In the genomic region with DNA sequence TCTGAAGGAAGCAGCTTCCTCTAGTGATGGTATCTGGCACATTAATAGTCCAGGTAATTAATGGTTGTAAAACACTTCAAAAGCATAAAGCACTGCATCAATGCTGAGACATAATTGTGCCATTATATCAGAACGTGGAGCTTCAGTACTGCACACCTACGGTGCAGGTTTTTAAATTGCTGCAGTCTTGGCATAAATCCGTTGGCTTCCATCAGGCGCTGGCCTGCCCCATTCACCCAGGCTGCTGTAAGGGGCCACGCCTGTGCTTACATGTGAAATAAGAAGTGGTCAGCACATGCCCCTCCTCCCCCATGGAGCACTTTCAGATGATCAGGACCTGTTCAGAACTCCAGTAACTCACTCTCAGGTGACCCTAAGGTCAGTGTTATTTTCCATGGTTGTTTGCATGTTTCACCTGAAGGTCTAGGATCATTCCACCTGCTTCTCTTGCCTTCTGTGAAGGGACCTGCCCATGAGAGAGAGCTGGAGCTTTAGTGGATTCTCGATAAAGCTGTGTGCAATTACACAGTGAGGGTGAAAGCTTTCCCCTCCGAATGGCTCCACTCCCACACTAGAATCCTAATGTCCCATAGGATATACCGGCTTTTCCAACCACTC, we compare ENCODE assay signal across 22 cellular contexts.
"Had no signal": no experiment of that assay in that cellular context is flagged by ENCODE, and none has a peak within 500 bp of the region (broad histone marks: within the 10 kb centered on the region; RNA-seq: fewer than 3 reads in every experiment).

No MANE protein-coding gene starts in this region.

- H3K27ac ChIP-seq: cardiac muscle cell, hepatocyte, left ventricle myocardium inferior, prostate gland, suprapubic skin, uterus had no signal

- H3K36me3 ChIP-seq: cardiac muscle cell, left ventricle myocardium inferior, prostate gland, suprapubic skin, uterus had no signal

- H3K27me3 ChIP-seq: cardiac muscle cell, suprapubic skin, uterus had no signal

- H3K9me3 ChIP-seq: prostate gland, suprapubic skin, uterus had no signal

- DNase-seq: activated CD4-positive, alpha-beta T cell treated with anti-CD3 and anti-CD28 coated beads, Interleukin-2, amount 50 U/mL, for 1 hour; activated CD4-positive, CD25-positive, alpha-beta regulatory T cell treated with anti-CD3 and anti-CD28 coated beads, Interleukin-2, amount 50 U/mL, for 72 hours; activated CD8-positive, alpha-beta T cell treated with anti-CD3 and anti-CD28 coated beads, Interleukin-2, amount 10 ng/mL, durations not matched to agents 7 days and 5 days; activated gamma-delta T cell; activated naive CD4-positive, alpha-beta T cell treated with anti-CD3 and anti-CD28 coated beads, Interleukin-2, amount 50 U/mL, for 16 hours; activated naive CD8-positive, alpha-beta T cell treated with anti-CD3 and anti-CD28 coated beads, Interleukin-2, amount 50 U/mL, for 24 hours; dermis blood vessel endothelial cell; effector CD8-positive, alpha-beta T cell; foreskin melanocyte; glutamatergic neuron; immature natural killer cell; kidney glomerular epithelial cell; left ventricle myocardium inferior; naive thymus-derived CD8-positive, alpha-beta T cell; stimulated activated CD4-positive, alpha-beta T cell treated with anti-CD3 and anti-CD28 coated beads, Interleukin-1b, Interleukin-23, amount 100 ng/mL, for 48 hours; stimulated activated naive CD8-positive, alpha-beta T cell treated with anti-CD3 and anti-CD28 coated beads, Interleukin-15, amount 100 ng/mL, for 72 hours; trophoblast cell; uterus had no signal

- H3K4me1 ChIP-seq: left ventricle myocardium inferior, prostate gland, suprapubic skin, uterus had no signal

- H3K4me3 ChIP-seq: cardiac muscle cell, hepatocyte, left ventricle myocardium inferior, prostate gland, suprapubic skin, uterus had no signal

- ATAC-seq: activated CD8-positive, alpha-beta T cell treated with anti-CD3 and anti-CD28 coated beads, Interleukin-2, amount 10 ng/mL, durations not matched to agents 7 days and 5 days; activated naive CD8-positive, alpha-beta T cell treated with anti-CD3 and anti-CD28 coated beads, Interleukin-2, amount 50 U/mL, for 24 hours; naive thymus-derived CD8-positive, alpha-beta T cell; stimulated activated naive CD8-positive, alpha-beta T cell treated with anti-CD3 and anti-CD28 coated beads, Interleukin-15, amount 100 ng/mL, for 72 hours had no signal
